ENCODE assay signal across 1 cellular context in the genomic region with DNA sequence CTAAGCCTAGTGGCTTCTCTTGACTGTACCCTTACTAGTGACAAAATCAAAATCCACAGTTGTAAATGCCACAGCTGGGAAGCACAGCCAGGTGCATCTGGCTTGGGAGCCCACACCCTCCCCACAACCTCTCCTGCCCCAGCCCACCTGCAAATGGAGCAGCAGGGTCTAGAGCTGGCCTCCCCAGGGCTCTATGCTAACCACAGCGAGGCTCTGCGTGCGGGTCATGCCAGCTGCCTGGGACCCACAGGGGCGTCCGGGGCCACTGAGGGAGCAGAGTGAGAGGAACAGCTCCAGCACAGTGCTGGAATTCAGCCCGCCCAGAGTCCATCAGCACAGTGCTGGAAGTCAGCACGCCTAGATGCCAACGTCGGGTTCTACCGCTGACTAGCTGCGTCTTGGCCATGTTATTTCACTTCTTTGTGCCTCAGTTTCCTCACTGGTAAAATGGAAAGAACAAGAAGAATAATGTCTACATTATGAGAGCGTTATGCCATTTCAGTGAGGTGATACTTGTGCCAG.
TF ChIP-seq lines count a peak whose summit lies in the region.

No MANE protein-coding gene starts in this region.

TF ChIP-seq in H1, 55 proteins besides CTCF, POLR2A, EP300 and RAD21 (continued from another document):
- TF ChIP-seq CHD1 (IDR thresholded peaks at IDR 0.05; ENCODE audit: low read depth, low read length): no peak
- TF ChIP-seq SIN3A (conservative IDR thresholded peaks at IDR 0.05 in 1 of 2, IDR thresholded peaks at IDR 0.05 in 1 of 2; ENCODE audit: low read depth in 1 of 2, low read length in 2 of 2): no peak
- no peak for TF ChIP-seq CBX8 (IDR thresholded peaks at IDR 0.05; ENCODE audit: borderline replicate concordance, low read depth, low read length)
- TF ChIP-seq RFX5 (IDR thresholded peaks at IDR 0.05; ENCODE audit: borderline replicate concordance, low read depth, low read length): no peak
- no peak for TF ChIP-seq NRF1 (IDR thresholded peaks at IDR 0.05; ENCODE audit: low read depth, low read length)
- TF ChIP-seq POU5F1 (IDR thresholded peaks at IDR 0.05; ENCODE audit: low read depth, low read length): no peak
